8 cellular contexts compared by ENCODE assay signal in genomic region chr11:8006349-8006977, GRCh38. TPM values are rescaled to one million over a fixed set of nuclear protein-coding genes. Genes with fewer than 3 reads are reported as not detected.
DNase-seq lines count a peak whose midpoint lies in the region; ATAC-seq and TF ChIP-seq lines count a peak whose summit lies in the region.

No MANE protein-coding gene starts in this region.

- no peak overlapping the region for H3K14ac ChIP-seq in IMR-90 (replicated peaks; ENCODE audit: low read depth, low read length)

- peak overlapping the region; percentile 38 for H2AFZ ChIP-seq in IMR-90 (replicated peaks; ENCODE audit: low read length, poor library complexity)

- H3K27me3 ChIP-seq in IMR-90 (ENCODE audit: control insufficient read depth, insufficient read depth, low read length) (no peaks in the 10 kb centered on the region), Peyer's patch (no peaks in the 10 kb centered on the region)

- CTCF ChIA-PET in IMR-90 (lab: Yijun Ruan, JAX): interaction anchor here (0.6 to 4.0 kb wide), 15 partner anchors 9 to 116 kb away, joined by 3 to 55 read pairs (median 4); partner anchors contain the start of gene EIF3F

- no peak overlapping the region for H3K18ac ChIP-seq in IMR-90 (ENCODE audit: low read depth, low read length)

- POLR2A ChIA-PET in IMR-90 (lab: Charles Lee; ENCODE audit: unreplicated experiment): no interaction called here

- H4K20me1 ChIP-seq in IMR-90 (ENCODE audit: insufficient read depth, low read length): no peaks in the 10 kb centered on the region

- TF ChIP-seq POLR2A in IMR-90 (IDR thresholded peaks at IDR 0.05; ENCODE audit: low read depth, low read length) (peak; percentile 61), Peyer's patch (IDR thresholded peaks at IDR 0.05) (no peak)

- H3K23ac ChIP-seq in IMR-90 (ENCODE audit: low read depth, low read length): no peak overlapping the region

- H2BK15ac ChIP-seq in IMR-90 (ENCODE audit: low read depth, low read length): no peak overlapping the region

- H3K27ac ChIP-seq in IMR-90 (ENCODE audit: insufficient read depth, low read length) (no peak overlapping the region), Peyer's patch (no peak overlapping the region)

- no peak overlapping the region for H4K91ac ChIP-seq in IMR-90 (ENCODE audit: insufficient read depth, low read depth, low read length)

- BruUV-seq in IMR-90 (replicated peaks; lab: Mats Ljungman, UMichigan): no TSS peak

- dilution Hi-C loops in IMR-90 (cut with HindIII; ENCODE audit: low sequenced_read_pairs, unreplicated experiment): no loop called here

- peak overlapping the region; percentile 6 for H2AK9ac ChIP-seq in IMR-90 (replicated peaks; ENCODE audit: low read depth, low read length, poor library complexity)

- H3K4me3 ChIP-seq in IMR-90 (ENCODE audit: insufficient read depth, low read depth, low read length) (no peak overlapping the region), Peyer's patch (no peak overlapping the region), retinal pigment epithelial cell (ENCODE audit: low read length) (no peak overlapping the region)

- in situ Hi-C loops in IMR-90 (cut with MboI; ENCODE audit: low sequenced_read_pairs): loop anchor here (5.0 kb wide), 1 partner anchor 91 kb away; no protein-coding TSS in a partner anchor

- no peak overlapping the region for H4K8ac ChIP-seq in IMR-90 (ENCODE audit: low read depth in 2 of 2, low read length in 2 of 2)

- H2BK20ac ChIP-seq in IMR-90 (ENCODE audit: low read depth, low read length): no peak overlapping the region

- no peak overlapping the region for H2BK120ac ChIP-seq in IMR-90 (ENCODE audit: low read depth, low read length)

- peak; percentile 98 for TF ChIP-seq CTCF in IMR-90 (conservative IDR thresholded peaks at IDR 0.05; ENCODE audit: low read depth, low read length)
- peak in 5 of 6 experiments; percentile 26 to 92 (median 88) for TF ChIP-seq CTCF in Peyer's patch (IDR thresholded peaks at IDR 0.05)
- TF ChIP-seq CTCF in retinal pigment epithelial cell (conservative IDR thresholded peaks at IDR 0.05; ENCODE audit: low read depth, low read length): peak; percentile 96

- intact Hi-C loops in IMR-90 (cut with micrococcal nuclease): loop anchor here (1.0 kb wide), 7 partner anchors 27 to 560 kb away; no protein-coding TSS in a partner anchor
- intact Hi-C loops in left ventricle myocardium superior (cut with micrococcal nuclease): loop anchor here (5.0 kb wide), 1 partner anchor 86 kb away; no protein-coding TSS in a partner anchor

- H4K5ac ChIP-seq in IMR-90 (ENCODE audit: low read depth, low read length): no peak overlapping the region

- H3K9me3 ChIP-seq in IMR-90 (ENCODE audit: control insufficient read depth, insufficient read depth, low read length) (no peaks in the 10 kb centered on the region), Peyer's patch (no peaks in the 10 kb centered on the region)

- no peak overlapping the region for H3K56ac ChIP-seq in IMR-90 (ENCODE audit: extremely low read depth, insufficient read depth, low read length)

- H3K36me3 ChIP-seq in IMR-90 (ENCODE audit: control insufficient read depth, insufficient read depth, low read length) (no peaks in the 10 kb centered on the region), Peyer's patch (no peaks in the 10 kb centered on the region)

- peak; percentile 100 for TF ChIP-seq RAD21 in IMR-90 (IDR thresholded peaks at IDR 0.05; ENCODE audit: low read length)

- H2BK5ac ChIP-seq in IMR-90 (ENCODE audit: low read depth, low read length, poor library complexity, severe bottlenecking): no peak overlapping the region

- H3K79me1 ChIP-seq in IMR-90 (ENCODE audit: low read depth in 1 of 2, low read length in 2 of 2): no peaks in the 10 kb centered on the region

- peaks cover 2% of the 10 kb centered on the region for H3K9me1 ChIP-seq in IMR-90 (ENCODE audit: insufficient read depth, low read length)

- H3K4me1 ChIP-seq in IMR-90 (ENCODE audit: control insufficient read depth, insufficient read depth, low read length): peaks cover under 1% of the 10 kb centered on the region; the same call in 1 of the 2 replicates
- H3K4me1 ChIP-seq in Peyer's patch: no peaks in the 10 kb centered on the region

- no peak overlapping the region for H3K4me2 ChIP-seq in IMR-90 (ENCODE audit: low read depth, low read length)

- DNase-seq in Daoy (ENCODE audit: low read depth) (peak; percentile 64), IMR-90 (peak; percentile 71), Peyer's patch (peak in 1 of 3 donors; percentile 78), amniotic stem cell (lab: John Stamatoyannopoulos, UW) (peak; percentile 62), left ventricle myocardium superior (no peak), retinal pigment epithelial cell (ENCODE audit: low read depth) (no peak)

- peak; percentile 52 for ATAC-seq in GM21619 (IDR thresholded peaks at IDR 0.05; ENCODE audit: unreplicated experiment)
- peak; percentile 98 for ATAC-seq in IMR-90 (ENCODE audit: low read depth)
- ATAC-seq in left ventricle myocardium superior: peak; percentile 92
- no peak for ATAC-seq in GM18519 (IDR thresholded peaks at IDR 0.05; ENCODE audit: low FRiP score, unreplicated experiment)

- H2AK5ac ChIP-seq in IMR-90 (ENCODE audit: low read depth, low read length): no peak overlapping the region

- no peak overlapping the region for H3K9ac ChIP-seq in IMR-90 (ENCODE audit: low read depth, low read length)

- H3K4ac ChIP-seq in IMR-90 (ENCODE audit: low read depth, low read length): no peak overlapping the region

TF ChIP-seq in IMR-90, 13 proteins besides CTCF, POLR2A, EP300 and RAD21:
- TF ChIP-seq, protein P1, sequence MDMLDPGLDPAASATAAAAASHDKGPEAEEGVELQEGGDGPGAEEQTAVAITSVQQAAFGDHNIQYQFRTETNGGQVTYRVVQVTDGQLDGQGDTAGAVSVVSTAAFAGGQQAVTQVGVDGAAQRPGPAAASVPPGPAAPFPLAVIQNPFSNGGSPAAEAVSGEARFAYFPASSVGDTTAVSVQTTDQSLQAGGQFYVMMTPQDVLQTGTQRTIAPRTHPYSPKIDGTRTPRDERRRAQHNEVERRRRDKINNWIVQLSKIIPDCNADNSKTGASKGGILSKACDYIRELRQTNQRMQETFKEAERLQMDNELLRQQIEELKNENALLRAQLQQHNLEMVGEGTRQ (IDR thresholded peaks at IDR 0.05; ENCODE audit: low read depth, low read length): no peak
- TF ChIP-seq ELK1 (IDR thresholded peaks at IDR 0.05; ENCODE audit: borderline replicate concordance, low read depth, low read length): no peak
- TF ChIP-seq RFX5 (IDR thresholded peaks at IDR 0.05; ENCODE audit: low read depth, low read length): no peak
- no peak for TF ChIP-seq BHLHE40 (IDR thresholded peaks at IDR 0.05; ENCODE audit: low read depth, low read length)
- TF ChIP-seq MAZ (IDR thresholded peaks at IDR 0.05; ENCODE audit: borderline replicate concordance, low read depth, low read length): 0 out of 2 replicates have a peak, but pooled peaks have one; percentile 32
- TF ChIP-seq SMC3 (IDR thresholded peaks at IDR 0.05; ENCODE audit: low read depth, low read length): peak; percentile 99
- TF ChIP-seq CEBPB (IDR thresholded peaks at IDR 0.05; ENCODE audit: low read depth, low read length): no peak
- no peak for TF ChIP-seq CHD1 (IDR thresholded peaks at IDR 0.05; ENCODE audit: low read depth, low read length)
- TF ChIP-seq FOS (IDR thresholded peaks at IDR 0.05; ENCODE audit: low read depth, low read length): no peak
- no peak for TF ChIP-seq MAFK (IDR thresholded peaks at IDR 0.05; ENCODE audit: low read depth, low read length)
- no peak for TF ChIP-seq RCOR1 (IDR thresholded peaks at IDR 0.05; ENCODE audit: insufficient replicate concordance, low read length)
- TF ChIP-seq NFE2L2 (IDR thresholded peaks at IDR 0.05; ENCODE audit: low read depth, low read length): no peak
- TF ChIP-seq MXI1 (IDR thresholded peaks at IDR 0.05; ENCODE audit: borderline replicate concordance, low read depth, low read length): no peak
TF ChIP-seq in IMR-90: peak in this region for 2.

RNA-seq across cellular contexts. Expression of gene EIF3F, which starts 19.3 kb away (rescaled TPM):
- 197 and 243 TPM in 2 replicates for total RNA-seq in Daoy (2014; rRNA removed; shearing (Covaris generic))
- total RNA-seq in IMR-90 (2012; rRNA removed) (279 and 308 TPM in 2 replicates), Peyer's patch (100 to 1,000 TPM; 132 to 345 (median 190) TPM), left ventricle myocardium superior (156 TPM)
- polyA plus RNA-seq in IMR-90 (2012; rRNA removed): 271 and 306 TPM in 2 replicates
- 585 and 1,119 TPM in 2 replicates for polyA plus RNA-seq in IMR-90 (2012; cell fraction: cytosol; rRNA removed)
- polyA plus RNA-seq in IMR-90 (2012; cell fraction: nucleus; rRNA removed; ENCODE audit: low replicate concordance): 500 and 1,302 TPM in 2 replicates

RNA-seq across cellular contexts. Expression of gene NLRP10, which starts 41.2 kb away (rescaled TPM):
- total RNA-seq in Daoy (2014; rRNA removed; shearing (Covaris generic)): 0.46 and 0.48 TPM in 2 replicates
- 25.6 and 36.7 TPM in 2 replicates for total RNA-seq in IMR-90 (2012; rRNA removed)
- polyA plus RNA-seq in IMR-90 (2012; rRNA removed): 5.8 and 6.5 TPM in 2 replicates
- polyA plus RNA-seq in IMR-90 (2012; cell fraction: cytosol; rRNA removed): 4.6 and 5.6 TPM in 2 replicates
- polyA plus RNA-seq in IMR-90 (2012; cell fraction: nucleus; rRNA removed; ENCODE audit: low replicate concordance): 2.4 and 2.5 TPM in 2 replicates
- total RNA-seq in Peyer's patch: not detected
- not detected for total RNA-seq in left ventricle myocardium superior

Comparison
In these comparisons a context has a peak if more than half of its experiments do, and no peak if none do; other contexts are left out.
1. DNase-seq: peak in Daoy (single experiment), IMR-90 (single experiment) and amniotic stem cell (single experiment); none in left ventricle myocardium superior (single experiment) and retinal pigment epithelial cell (single experiment).
2. RNA of gene NLRP10, which starts 41.2 kb away (total RNA-seq): 25.6 to 36.7 TPM in IMR-90; 0.46 to 0.48 TPM in Daoy, not detected in Peyer's patch and not detected in left ventricle myocardium superior (single experiment); every median in the first group is over 10 times any median in the second.
3. Peak in every context shown above with its lines, with median percentiles within 50 percentile points of each other: CTCF ChIP-seq.